Comparison of ENCODE assay signal across 1 cellular context in the genomic region with DNA sequence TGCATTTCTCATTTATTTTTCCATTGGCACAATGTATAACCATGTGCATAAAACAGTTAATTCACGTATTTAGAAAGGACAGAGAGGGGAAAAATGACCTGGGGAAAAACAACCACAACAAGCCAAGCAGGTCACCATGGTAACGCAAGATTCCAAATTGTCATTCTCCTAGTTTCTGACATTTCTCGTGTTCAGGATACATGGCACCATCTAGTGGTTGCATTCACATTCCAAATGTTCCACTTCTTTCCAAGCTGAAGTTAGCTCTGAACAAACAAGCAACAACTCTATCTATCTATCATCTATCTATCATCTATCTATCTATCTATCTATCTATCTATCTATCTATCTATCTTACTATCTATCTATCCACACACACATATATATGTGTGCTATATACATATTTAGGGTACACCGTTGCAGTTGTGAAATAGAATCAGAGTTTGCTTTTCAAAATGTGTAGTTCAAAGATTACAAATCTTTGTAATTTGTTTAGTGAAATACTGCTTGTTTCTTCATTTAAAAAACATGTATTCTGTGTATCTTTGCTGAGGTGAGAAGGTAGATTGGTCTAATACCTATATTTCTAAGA.
TF ChIP-seq lines count a peak whose summit lies in the region.

No MANE protein-coding gene starts in this region.

TF ChIP-seq in HCT116, 20 proteins besides CTCF, POLR2A, EP300 and RAD21 (continued from another document):
- TF ChIP-seq, protein P1, sequence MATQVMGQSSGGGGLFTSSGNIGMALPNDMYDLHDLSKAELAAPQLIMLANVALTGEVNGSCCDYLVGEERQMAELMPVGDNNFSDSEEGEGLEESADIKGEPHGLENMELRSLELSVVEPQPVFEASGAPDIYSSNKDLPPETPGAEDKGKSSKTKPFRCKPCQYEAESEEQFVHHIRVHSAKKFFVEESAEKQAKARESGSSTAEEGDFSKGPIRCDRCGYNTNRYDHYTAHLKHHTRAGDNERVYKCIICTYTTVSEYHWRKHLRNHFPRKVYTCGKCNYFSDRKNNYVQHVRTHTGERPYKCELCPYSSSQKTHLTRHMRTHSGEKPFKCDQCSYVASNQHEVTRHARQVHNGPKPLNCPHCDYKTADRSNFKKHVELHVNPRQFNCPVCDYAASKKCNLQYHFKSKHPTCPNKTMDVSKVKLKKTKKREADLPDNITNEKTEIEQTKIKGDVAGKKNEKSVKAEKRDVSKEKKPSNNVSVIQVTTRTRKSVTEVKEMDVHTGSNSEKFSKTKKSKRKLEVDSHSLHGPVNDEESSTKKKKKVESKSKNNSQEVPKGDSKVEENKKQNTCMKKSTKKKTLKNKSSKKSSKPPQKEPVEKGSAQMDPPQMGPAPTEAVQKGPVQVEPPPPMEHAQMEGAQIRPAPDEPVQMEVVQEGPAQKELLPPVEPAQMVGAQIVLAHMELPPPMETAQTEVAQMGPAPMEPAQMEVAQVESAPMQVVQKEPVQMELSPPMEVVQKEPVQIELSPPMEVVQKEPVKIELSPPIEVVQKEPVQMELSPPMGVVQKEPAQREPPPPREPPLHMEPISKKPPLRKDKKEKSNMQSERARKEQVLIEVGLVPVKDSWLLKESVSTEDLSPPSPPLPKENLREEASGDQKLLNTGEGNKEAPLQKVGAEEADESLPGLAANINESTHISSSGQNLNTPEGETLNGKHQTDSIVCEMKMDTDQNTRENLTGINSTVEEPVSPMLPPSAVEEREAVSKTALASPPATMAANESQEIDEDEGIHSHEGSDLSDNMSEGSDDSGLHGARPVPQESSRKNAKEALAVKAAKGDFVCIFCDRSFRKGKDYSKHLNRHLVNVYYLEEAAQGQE (IDR thresholded peaks at IDR 0.05; ENCODE audit: low read depth), result no peak
